12 cellular contexts compared by ENCODE assay signal in genomic region chr2:16413947-16414346, GRCh38.
DNase-seq lines count a peak whose midpoint lies in the region; ATAC-seq and TF ChIP-seq lines count a peak whose summit lies in the region.
"Had no signal": no experiment of that assay in that cellular context is flagged by ENCODE, and none has a peak within 500 bp of the region (broad histone marks: within the 10 kb centered on the region; RNA-seq: fewer than 3 reads in every experiment).

No MANE protein-coding gene starts in this region.

- peak in 2 of 4 donors; percentile 55 to 67 for ATAC-seq in psoas muscle
- ATAC-seq: CD8-positive, alpha-beta T cell had no signal

- TF ChIP-seq CTCF in cardiac muscle cell (IDR thresholded peaks at IDR 0.05; ENCODE audit: low read depth, low read length) (no peak), BE2C (IDR thresholded peaks at IDR 0.05; ENCODE audit: low read depth, low read length) (no peak), right atrium auricular region (IDR thresholded peaks at IDR 0.05) (no peak), psoas muscle (IDR thresholded peaks at IDR 0.05) (no peak)

- H3K27ac ChIP-seq in cardiac muscle cell (peak overlapping the region; percentile 74), right atrium auricular region (peak overlapping the region; percentile 79 to 94), psoas muscle (peak overlapping the region; percentile 81)
- H3K27ac ChIP-seq: 22Rv1; BLaER1 treated with 17β-estradiol and CSF1 and Interleukin-3, amounts not matched to agents 10 nM and 100 nM had no signal

- H3K27me3 ChIP-seq in cardiac muscle cell (no peaks in the 10 kb centered on the region), BE2C (peaks cover 17% of the 10 kb centered on the region), right atrium auricular region (no peaks in the 10 kb centered on the region), psoas muscle (ENCODE audit: insufficient read depth in 3 of 3, low read length in 2 of 3) (peaks cover 0 to 3% (median 0%) of the 10 kb centered on the region in 3 donors)
- H3K27me3 ChIP-seq: BLaER1 treated with 17β-estradiol and CSF1 and Interleukin-3, amounts not matched to agents 10 nM and 100 nM had no signal

- WGBS in psoas muscle, 3 donors: 57 to 82% (median 68%) methylated on average over 1 of the region's 1 CpG

- H3K4me3 ChIP-seq in cardiac muscle cell (no peak overlapping the region), BE2C (ENCODE audit: low read depth, low read length) (no peak overlapping the region), right atrium auricular region (no peak overlapping the region), psoas muscle (no peak overlapping the region)
- H3K4me3 ChIP-seq: BLaER1 treated with 17β-estradiol and CSF1 and Interleukin-3, amounts not matched to agents 10 nM and 100 nM had no signal

- peaks cover 21% of the 10 kb centered on the region for H3K4me1 ChIP-seq in cardiac muscle cell (ENCODE audit: low read depth)
- H3K4me1 ChIP-seq in BE2C: peaks cover 20% of the 10 kb centered on the region
- H3K4me1 ChIP-seq in right atrium auricular region: peaks cover 0 to 8% of the 10 kb centered on the region in 2 donors
- peaks cover 7% of the 10 kb centered on the region for H3K4me1 ChIP-seq in psoas muscle

- no peaks in the 10 kb centered on the region for H3K9me3 ChIP-seq in cardiac muscle cell (ENCODE audit: low read depth)
- peaks cover 28% of the 10 kb centered on the region for H3K9me3 ChIP-seq in BE2C
- H3K9me3 ChIP-seq in right atrium auricular region: no peaks in the 10 kb centered on the region
- no peaks in the 10 kb centered on the region for H3K9me3 ChIP-seq in psoas muscle

- intact Hi-C loops in cardiac septum (cut with DNase I): loop anchor here (1.0 kb wide), 1 partner anchor 11 kb away; no protein-coding TSS in a partner anchor
- intact Hi-C loops in psoas muscle (cut with DNase I): no loop called here

- no peak for DNase-seq in cardiac muscle cell (ENCODE audit: low read depth in 1 of 2, low spot score in 1 of 2)
- no peak for DNase-seq in cardiac septum (ENCODE audit: low spot score)
- DNase-seq in BE2C: peak; percentile 94
- DNase-seq in right atrium auricular region (ENCODE audit: low spot score): no peak
- no peak for DNase-seq in psoas muscle
- DNase-seq in activated CD8-positive, alpha-beta memory T cell treated with anti-CD3 and anti-CD28 coated beads, Interleukin-2, amount 50 U/mL, for 48 hours: no peak
- DNase-seq in NCI-H524 (lab: John Stamatoyannopoulos, UW): no peak
- DNase-seq: CD8-positive, alpha-beta T cell; COR-L47; H9 had no signal

- no peaks in the 10 kb centered on the region for H3K36me3 ChIP-seq in cardiac muscle cell
- H3K36me3 ChIP-seq in BE2C: no peaks in the 10 kb centered on the region
- no peaks in the 10 kb centered on the region for H3K36me3 ChIP-seq in right atrium auricular region
- no peaks in the 10 kb centered on the region for H3K36me3 ChIP-seq in psoas muscle (ENCODE audit: insufficient read depth in 1 of 2, low read depth in 1 of 2)
- H3K36me3 ChIP-seq: BLaER1 treated with 17β-estradiol and CSF1 and Interleukin-3, amounts not matched to agents 10 nM and 100 nM had no signal
